Comparison of ENCODE assay signal across 1 cellular context in genomic region chr10:80500572-80501380, GRCh38.
TF ChIP-seq lines count a peak whose summit lies in the region.

No MANE protein-coding gene starts in this region.

TF ChIP-seq in GM12878, 131 proteins besides CTCF, POLR2A, EP300 and RAD21 (continued from another document):
- TF ChIP-seq, protein P1, sequence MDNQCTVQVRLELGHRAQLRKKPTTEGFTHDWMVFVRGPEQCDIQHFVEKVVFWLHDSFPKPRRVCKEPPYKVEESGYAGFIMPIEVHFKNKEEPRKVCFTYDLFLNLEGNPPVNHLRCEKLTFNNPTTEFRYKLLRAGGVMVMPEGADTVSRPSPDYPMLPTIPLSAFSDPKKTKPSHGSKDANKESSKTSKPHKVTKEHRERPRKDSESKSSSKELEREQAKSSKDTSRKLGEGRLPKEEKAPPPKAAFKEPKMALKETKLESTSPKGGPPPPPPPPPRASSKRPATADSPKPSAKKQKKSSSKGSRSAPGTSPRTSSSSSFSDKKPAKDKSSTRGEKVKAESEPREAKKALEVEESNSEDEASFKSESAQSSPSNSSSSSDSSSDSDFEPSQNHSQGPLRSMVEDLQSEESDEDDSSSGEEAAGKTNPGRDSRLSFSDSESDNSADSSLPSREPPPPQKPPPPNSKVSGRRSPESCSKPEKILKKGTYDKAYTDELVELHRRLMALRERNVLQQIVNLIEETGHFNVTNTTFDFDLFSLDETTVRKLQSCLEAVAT (IDR thresholded peaks at IDR 0.05) = peak; percentile 99
- TF ChIP-seq YY1 (IDR thresholded peaks at IDR 0.05; ENCODE audit: low read depth, low read length) (peak; percentile 38; the same call in 1 of the 2 replicates), SMARCA5 (IDR thresholded peaks at IDR 0.05) (0 out of 2 replicates have a peak, but pooled peaks have one; percentile 49), CBFB (IDR thresholded peaks at IDR 0.05; ENCODE audit: low read depth) (no peak), GATAD2B (conservative IDR thresholded peaks at IDR 0.05; ENCODE audit: low read depth) (peak; percentile 50; the same call in 1 of the 2 replicates), BHLHE40 (IDR thresholded peaks at IDR 0.05; ENCODE audit: borderline replicate concordance in 1 of 2, low read depth in 2 of 2, low read length in 1 of 2) (peak in 1 of 2 experiments; percentile 56; a peak in 2 of 4 replicates)
- TF ChIP-seq, protein P2, sequence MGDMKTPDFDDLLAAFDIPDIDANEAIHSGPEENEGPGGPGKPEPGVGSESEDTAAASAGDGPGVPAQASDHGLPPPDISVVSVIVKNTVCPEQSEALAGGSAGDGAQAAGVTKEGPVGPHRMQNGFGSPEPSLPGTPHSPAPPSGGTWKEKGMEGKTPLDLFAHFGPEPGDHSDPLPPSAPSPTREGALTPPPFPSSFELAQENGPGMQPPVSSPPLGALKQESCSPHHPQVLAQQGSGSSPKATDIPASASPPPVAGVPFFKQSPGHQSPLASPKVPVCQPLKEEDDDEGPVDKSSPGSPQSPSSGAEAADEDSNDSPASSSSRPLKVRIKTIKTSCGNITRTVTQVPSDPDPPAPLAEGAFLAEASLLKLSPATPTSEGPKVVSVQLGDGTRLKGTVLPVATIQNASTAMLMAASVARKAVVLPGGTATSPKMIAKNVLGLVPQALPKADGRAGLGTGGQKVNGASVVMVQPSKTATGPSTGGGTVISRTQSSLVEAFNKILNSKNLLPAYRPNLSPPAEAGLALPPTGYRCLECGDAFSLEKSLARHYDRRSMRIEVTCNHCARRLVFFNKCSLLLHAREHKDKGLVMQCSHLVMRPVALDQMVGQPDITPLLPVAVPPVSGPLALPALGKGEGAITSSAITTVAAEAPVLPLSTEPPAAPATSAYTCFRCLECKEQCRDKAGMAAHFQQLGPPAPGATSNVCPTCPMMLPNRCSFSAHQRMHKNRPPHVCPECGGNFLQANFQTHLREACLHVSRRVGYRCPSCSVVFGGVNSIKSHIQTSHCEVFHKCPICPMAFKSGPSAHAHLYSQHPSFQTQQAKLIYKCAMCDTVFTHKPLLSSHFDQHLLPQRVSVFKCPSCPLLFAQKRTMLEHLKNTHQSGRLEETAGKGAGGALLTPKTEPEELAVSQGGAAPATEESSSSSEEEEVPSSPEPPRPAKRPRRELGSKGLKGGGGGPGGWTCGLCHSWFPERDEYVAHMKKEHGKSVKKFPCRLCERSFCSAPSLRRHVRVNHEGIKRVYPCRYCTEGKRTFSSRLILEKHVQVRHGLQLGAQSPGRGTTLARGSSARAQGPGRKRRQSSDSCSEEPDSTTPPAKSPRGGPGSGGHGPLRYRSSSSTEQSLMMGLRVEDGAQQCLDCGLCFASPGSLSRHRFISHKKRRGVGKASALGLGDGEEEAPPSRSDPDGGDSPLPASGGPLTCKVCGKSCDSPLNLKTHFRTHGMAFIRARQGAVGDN (IDR thresholded peaks at IDR 0.05) = peak; percentile 55; the same call in 1 of the 2 replicates
